ENCODE assay signal across 9 cellular contexts in genomic region chr3:54951405-54951804, GRCh38. TPM values are rescaled to one million over a fixed set of nuclear protein-coding genes. Genes with fewer than 3 reads are reported as not detected.
A peak's percentile ranks its signal among the peaks of the same experiment; 100 is the strongest.
DNase-seq lines count a peak whose midpoint lies in the region; TF ChIP-seq lines count a peak whose summit lies in the region.
"Had no signal": no experiment of that assay in that cellular context is flagged by ENCODE, and none has a peak within 500 bp of the region (broad histone marks: within the 10 kb centered on the region; RNA-seq: fewer than 3 reads in every experiment).

No MANE protein-coding gene starts in this region.

- peak overlapping the region; percentile 15 for H3K27ac Mint-ChIP-seq in osteocyte (ENCODE audit: unreplicated experiment)
- no peak overlapping the region for H3K27ac Mint-ChIP-seq in CD8-positive, alpha-beta memory T cell

- CTCF ChIA-PET in CD8-positive, alpha-beta memory T cell (lab: Charles Lee), result no interaction called here

- DNase-seq in DMS 273 (lab: John Stamatoyannopoulos, UW; ENCODE audit: unreplicated experiment), result peak; percentile 79
- DNase-seq in DMS 273 treated with DMSO at 0.1 percent for 48 hours (lab: John Stamatoyannopoulos, UW), result no peak
- peak; percentile 25 for DNase-seq in SK-MEL-5 (ENCODE audit: low read depth, low spot score)
- peak; percentile 84 for DNase-seq in fibroblast of the conjunctiva (ENCODE audit: low read depth)
- DNase-seq in osteocyte (ENCODE audit: extremely low spot score, unreplicated experiment), result peak; percentile 86
- no peak for DNase-seq in activated gamma-delta T cell treated with Interleukin-2 at 50 U/mL for 16 hours
- no peak for DNase-seq in DMS153 treated with DMSO at 0.1 percent for 48 hours (lab: John Stamatoyannopoulos, UW; ENCODE audit: unreplicated experiment)
- no peak for DNase-seq in CD8-positive, alpha-beta memory T cell

- POLR2A ChIA-PET in CD8-positive, alpha-beta memory T cell (lab: Charles Lee), result no interaction called here

- H3K27me3 Mint-ChIP-seq in osteocyte (ENCODE audit: unreplicated experiment), result no peaks in the 10 kb centered on the region
- H3K27me3 Mint-ChIP-seq in CD8-positive, alpha-beta memory T cell, result no peaks in the 10 kb centered on the region

- no peak overlapping the region for H3K27ac ChIP-seq in CD8-positive, alpha-beta memory T cell (ENCODE audit: low read depth, low read length)
- H3K27ac ChIP-seq: 22Rv1 had no signal

- H3K4me1 Mint-ChIP-seq in osteocyte (ENCODE audit: unreplicated experiment), result peaks cover 39% of the 10 kb centered on the region
- H3K4me1 Mint-ChIP-seq in CD8-positive, alpha-beta memory T cell, result no peaks in the 10 kb centered on the region

- H3K9me3 ChIP-seq in CD8-positive, alpha-beta memory T cell (ENCODE audit: low read length), result no peaks in the 10 kb centered on the region

- in situ Hi-C loops in SK-MEL-5 (cut with HindIII; ENCODE audit: low pct_unique_long_range_greater_than_20kb, low sequenced_read_pairs), result no loop called here

- no peaks in the 10 kb centered on the region for H3K9me3 Mint-ChIP-seq in osteocyte (ENCODE audit: unreplicated experiment)
- peaks cover 0 to 2% (median 0%) of the 10 kb centered on the region in 5 donors for H3K9me3 Mint-ChIP-seq in CD8-positive, alpha-beta memory T cell

- peak; percentile 66 for TF ChIP-seq CTCF in osteocyte (IDR thresholded peaks at IDR 0.05)

- H3K36me3 ChIP-seq in CD8-positive, alpha-beta memory T cell (ENCODE audit: insufficient read depth, low read length), result no peaks in the 10 kb centered on the region

- no peak overlapping the region for H3K4me3 Mint-ChIP-seq in osteocyte (ENCODE audit: unreplicated experiment)
- H3K4me3 Mint-ChIP-seq in CD8-positive, alpha-beta memory T cell, result no peak overlapping the region

- H3K36me3 Mint-ChIP-seq in osteocyte (ENCODE audit: unreplicated experiment), result no peaks in the 10 kb centered on the region
- peaks cover 0 to 2% (median 0%) of the 10 kb centered on the region in 3 donors for H3K36me3 Mint-ChIP-seq in CD8-positive, alpha-beta memory T cell

- no peaks in the 10 kb centered on the region for H3K27me3 ChIP-seq in CD8-positive, alpha-beta memory T cell (ENCODE audit: insufficient read depth, low read length, poor library complexity, severe bottlenecking)

- no peak overlapping the region for H3K4me3 ChIP-seq in CD8-positive, alpha-beta memory T cell (ENCODE audit: low read length)

- H3K4me1 ChIP-seq in CD8-positive, alpha-beta memory T cell (ENCODE audit: insufficient read depth, low read length), result no peaks in the 10 kb centered on the region

RNA-seq across cellular contexts. Expression of gene LRTM1, which starts 23.5 kb away (rescaled TPM):
- not detected in 2 replicates for total RNA-seq in SK-MEL-5 (2014; rRNA removed; shearing (Covaris generic))
- polyA plus RNA-seq in SK-MEL-5 (2015; cell fraction: cytosol; rRNA removed), result not detected in 2 replicates
- polyA plus RNA-seq in SK-MEL-5 (2015; cell fraction: nucleus; rRNA removed), result not detected in 2 replicates
- not detected in 2 replicates for total RNA-seq in osteocyte
- not detected for total RNA-seq in CD8-positive, alpha-beta memory T cell
- polyA plus RNA-seq in CD8-positive, alpha-beta memory T cell, result not detected

Comparison
In these comparisons a context has a peak if more than half of its experiments do, and no peak if none do; other contexts are left out.
1. DNase-seq: peak in DMS 273 (single experiment), SK-MEL-5 (single experiment), fibroblast of the conjunctiva (single experiment) and osteocyte (single experiment); none in DMS 273 treated with DMSO at 0.1 percent for 48 hours (single experiment), activated gamma-delta T cell treated with Interleukin-2 at 50 U/mL for 16 hours (single experiment), DMS153 treated with DMSO at 0.1 percent for 48 hours (single experiment) and CD8-positive, alpha-beta memory T cell (0 of 5).